10 cellular contexts compared by ENCODE assay signal in genomic region chr5:138968601-138969000, GRCh38.
DNase-seq lines count a peak whose midpoint lies in the region; FAIRE-seq and TF ChIP-seq lines count a peak whose summit lies in the region.
"Had no signal": no experiment of that assay in that cellular context is flagged by ENCODE, and none has a peak within 500 bp of the region (broad histone marks: within the 10 kb centered on the region; RNA-seq: fewer than 3 reads in every experiment).

No MANE protein-coding gene starts in this region.

- H3K4me2 ChIP-seq in neural progenitor cell (no peak overlapping the region), neuronal stem cell (ENCODE audit: insufficient read depth, low read length, poor library complexity, severe bottlenecking) (no peak overlapping the region)

- peaks cover 72% of the 10 kb centered on the region for H3K4me1 Mint-ChIP-seq in neural progenitor cell

- H3K27ac Mint-ChIP-seq in neural progenitor cell: peak overlapping the region; percentile 25

- no peak overlapping the region for H3K4me3 ChIP-seq in bronchial epithelial cell (ENCODE audit: low read depth, low read length)
- no peak overlapping the region for H3K4me3 ChIP-seq in neural progenitor cell
- no peak overlapping the region for H3K4me3 ChIP-seq in neuronal stem cell (ENCODE audit: low read length in 2 of 2)

- TF ChIP-seq CTCF in C4-2B (conservative IDR thresholded peaks at IDR 0.05) (no peak), bronchial epithelial cell (IDR thresholded peaks at IDR 0.05; ENCODE audit: insufficient read depth, low read length, severe bottlenecking) (no peak), neural progenitor cell (IDR thresholded peaks at IDR 0.05) (no peak)

- H4K8ac ChIP-seq in neuronal stem cell (ENCODE audit: low read depth, low read length): no peak overlapping the region

- peak; percentile 52 for FAIRE-seq in bronchial epithelial cell (lab: Jason Lieb, UNC)
- FAIRE-seq: H54 had no signal

- H3K79me1 ChIP-seq in neuronal stem cell (ENCODE audit: low read depth, low read length): no peaks in the 10 kb centered on the region

- WGBS in neuronal stem cell (ENCODE audit: extremely low coverage in 2 of 2, insufficient read length in 2 of 2, insufficient replicate concordance in 1 of 2), 2 donors: no CpG with 5 or more reads among the region's 4 CpGs

- H3K36me3 Mint-ChIP-seq in neural progenitor cell: no peaks in the 10 kb centered on the region

- H3K27me3 ChIP-seq in bronchial epithelial cell (ENCODE audit: control insufficient read depth, insufficient read depth, low read length): no peaks in the 10 kb centered on the region
- H3K27me3 ChIP-seq in neural progenitor cell: no peaks in the 10 kb centered on the region
- peaks cover 0 to 6% (median 0%) of the 10 kb centered on the region in 3 experiments for H3K27me3 ChIP-seq in neuronal stem cell (ENCODE audit: control insufficient read depth in 3 of 3, insufficient read depth in 3 of 3, low read depth in 1 of 3, low read length in 3 of 3)

- H3K9me3 Mint-ChIP-seq in neural progenitor cell: no peaks in the 10 kb centered on the region

- H3K4ac ChIP-seq in neuronal stem cell (ENCODE audit: low read length): no peak overlapping the region

- H3K9ac ChIP-seq in neural progenitor cell: no peak overlapping the region
- no peak overlapping the region for H3K9ac ChIP-seq in neuronal stem cell (ENCODE audit: low read depth, low read length, poor library complexity)

- H3K27me3 Mint-ChIP-seq in neural progenitor cell (ENCODE audit: insufficient read depth, low read depth): peaks cover 7% of the 10 kb centered on the region

- H2BK5ac ChIP-seq in neuronal stem cell (ENCODE audit: low read length): no peak overlapping the region

- H3K18ac ChIP-seq in neuronal stem cell (ENCODE audit: low read length): no peak overlapping the region

- no peak overlapping the region for H3K23ac ChIP-seq in neuronal stem cell (ENCODE audit: low read depth, low read length, poor library complexity)

- peaks cover 58% of the 10 kb centered on the region for H3K4me1 ChIP-seq in neural progenitor cell
- peaks cover 25 to 38% of the 10 kb centered on the region in 2 donors for H3K4me1 ChIP-seq in neuronal stem cell (ENCODE audit: control insufficient read depth in 2 of 2, insufficient read depth in 1 of 2, low read depth in 1 of 2, low read length in 2 of 2)

- H2AFZ ChIP-seq in neural progenitor cell (replicated peaks) (no peak overlapping the region), neuronal stem cell (ENCODE audit: low read length) (no peak overlapping the region)

- H3K4me3 Mint-ChIP-seq in neural progenitor cell: no peak overlapping the region

- H2BK12ac ChIP-seq in neuronal stem cell (ENCODE audit: low read length): no peak overlapping the region

- H4K20me1 ChIP-seq in neural progenitor cell (ENCODE audit: low read depth): peaks cover 18% of the 10 kb centered on the region

- no peak overlapping the region for H2BK15ac ChIP-seq in neuronal stem cell (ENCODE audit: low read length)

- H3K27ac ChIP-seq in C4-2B (peak overlapping the region; percentile 43), neural progenitor cell (no peak overlapping the region), neuronal stem cell (replicated peaks; ENCODE audit: low read length) (no peak overlapping the region)

- no peak overlapping the region for H2BK120ac ChIP-seq in neuronal stem cell (ENCODE audit: low read depth, low read length)

- no peak overlapping the region for H3K14ac ChIP-seq in neuronal stem cell (ENCODE audit: low read length)

- peak; percentile 58 for DNase-seq in Ammon's horn (ENCODE audit: low spot score)
- DNase-seq in bronchial epithelial cell (ENCODE audit: low read depth): no peak
- no peak for DNase-seq in neural progenitor cell (ENCODE audit: low spot score)
- DNase-seq in neuronal stem cell (ENCODE audit: low spot score): no peak
- DNase-seq in activated CD8-positive, alpha-beta memory T cell treated with anti-CD3 and anti-CD28 coated beads, Interleukin-2, amount 50 U/mL, for 48 hours: no peak
- DNase-seq in OCI-M2 (lab: John Stamatoyannopoulos, UW; ENCODE audit: unreplicated experiment): no peak
- DNase-seq: KG1, NCI-H2107 had no signal

- H3K9me3 ChIP-seq in neural progenitor cell (ENCODE audit: low read depth) (no peaks in the 10 kb centered on the region), neuronal stem cell (replicated peaks in 1 of 2; ENCODE audit: control insufficient read depth in 2 of 2, insufficient read depth in 1 of 2, low read depth in 1 of 2, low read length in 2 of 2) (no peaks in the 10 kb centered on the region)

- no peaks in the 10 kb centered on the region for H3K79me2 ChIP-seq in neural progenitor cell (ENCODE audit: low read depth)

- peaks cover 23% of the 10 kb centered on the region for H3F3A ChIP-seq in neural progenitor cell (ENCODE audit: low read depth)

- H3K36me3 ChIP-seq in bronchial epithelial cell (ENCODE audit: control insufficient read depth, insufficient read depth, low read length): peaks cover 2% of the 10 kb centered on the region
- H3K36me3 ChIP-seq in neural progenitor cell: no peaks in the 10 kb centered on the region
- H3K36me3 ChIP-seq in neuronal stem cell (replicated peaks in 1 of 2; ENCODE audit: control insufficient read depth in 2 of 2, insufficient read depth in 2 of 2, low read length in 2 of 2): no peaks in the 10 kb centered on the region

- no peak overlapping the region for H4K91ac ChIP-seq in neuronal stem cell (ENCODE audit: low read depth, low read length, poor library complexity)

- no peak overlapping the region for H2AK5ac ChIP-seq in neuronal stem cell (ENCODE audit: low read depth, low read length)
